28 cellular contexts compared by ENCODE assay signal in the genomic region with DNA sequence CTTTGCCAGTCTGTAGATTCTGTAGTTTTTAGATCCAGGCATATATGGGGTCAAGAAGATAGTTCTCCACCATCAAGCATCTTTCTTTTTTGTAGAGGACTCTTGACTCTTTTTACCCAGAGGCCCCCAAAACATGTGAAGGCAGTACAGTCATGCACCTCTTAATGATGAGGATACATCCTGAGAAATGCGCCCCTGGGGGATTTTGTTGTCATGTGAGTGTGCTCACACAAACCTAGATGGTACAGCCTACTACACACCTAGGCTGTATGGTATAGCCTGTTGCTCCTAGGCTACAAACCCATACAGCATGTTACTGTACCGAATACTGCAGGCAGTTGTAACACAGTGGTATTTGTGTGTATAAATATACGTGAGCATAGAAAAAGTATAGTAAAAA. TPM values are rescaled to one million over a fixed set of nuclear protein-coding genes. Genes with fewer than 3 reads are reported as not detected.
A peak's percentile ranks its signal among the peaks of the same experiment; 100 is the strongest.
DNase-seq lines count a peak whose midpoint lies in the region; ATAC-seq, FAIRE-seq and TF ChIP-seq lines count a peak whose summit lies in the region.
"Had no signal": no experiment of that assay in that cellular context is flagged by ENCODE, and none has a peak within 500 bp of the region (broad histone marks: within the 10 kb centered on the region; RNA-seq: fewer than 3 reads in every experiment).

No MANE protein-coding gene starts in this region.

- no peak for FAIRE-seq in HepG2 (lab: Jason Lieb, UNC)
- no peak for FAIRE-seq in small intestine (lab: Jason Lieb, UNC)
- FAIRE-seq: islet of Langerhans had no signal

- TF ChIP-seq EP300 in HepG2 (IDR thresholded peaks at IDR 0.05; ENCODE audit: low read depth in 2 of 2, low read length in 2 of 2) (no peak), HepG2 (CRISPR knock-in tag; IDR thresholded peaks at IDR 0.05; ENCODE audit: borderline replicate concordance) (no peak)

- H3K36me3 ChIP-seq in HepG2 (replicated peaks in 1 of 2; ENCODE audit: control insufficient read depth in 1 of 2, insufficient read depth in 2 of 2, low read length in 2 of 2) (peaks cover 5 to 24% of the 10 kb centered on the region in 2 experiments; a peak in 3 of 5 replicates), small intestine (ENCODE audit: control insufficient read depth in 2 of 2, insufficient read depth in 2 of 2, low read length in 2 of 2) (peaks cover 2 to 7% of the 10 kb centered on the region in 2 donors)
- H3K36me3 ChIP-seq: ascending aorta, ovary, right atrium auricular region had no signal

- no peak overlapping the region for H3K4me3 Mint-ChIP-seq in activated naive CD4-positive, alpha-beta T cell treated with anti-CD3 and anti-CD28 coated beads, Interleukin-2, amount 10 ng/mL, durations not matched to agents 7 days and 5 days
- peak overlapping the region in 1 of 3 donors; percentile 87 for H3K4me3 Mint-ChIP-seq in T-cell
- no peak overlapping the region for H3K4me3 Mint-ChIP-seq in activated naive CD8-positive, alpha-beta T cell treated with anti-CD3 and anti-CD28 coated beads, Interleukin-2, amount 10 ng/mL, durations not matched to agents 7 days and 5 days
- H3K4me3 Mint-ChIP-seq: HFFc6, mesothelial cell of epicardium, nephron had no signal

- POLR2A ChIA-PET in T-cell (lab: Charles Lee): no interaction called here
- POLR2A ChIA-PET in activated naive CD8-positive, alpha-beta T cell treated with anti-CD3 and anti-CD28 coated beads, Interleukin-2, amount 10 ng/mL, durations not matched to agents 7 days and 5 days (lab: Charles Lee): no interaction called here
- POLR2A ChIA-PET in HepG2 (lab: Yijun Ruan, JAX): no interaction called here

- H3K9ac ChIP-seq in HepG2 (ENCODE audit: insufficient read depth, low read depth, low read length): no peak overlapping the region

- H3K4me1 Mint-ChIP-seq in activated naive CD4-positive, alpha-beta T cell treated with anti-CD3 and anti-CD28 coated beads, Interleukin-2, amount 10 ng/mL, durations not matched to agents 7 days and 5 days: peaks cover 88% of the 10 kb centered on the region
- peaks cover 91 to 99% (median 95%) of the 10 kb centered on the region in 3 donors for H3K4me1 Mint-ChIP-seq in T-cell
- peaks cover 78% of the 10 kb centered on the region for H3K4me1 Mint-ChIP-seq in activated naive CD8-positive, alpha-beta T cell treated with anti-CD3 and anti-CD28 coated beads, Interleukin-2, amount 10 ng/mL, durations not matched to agents 7 days and 5 days
- H3K4me1 Mint-ChIP-seq: nephron had no signal

- TF ChIP-seq POLR2A in HepG2 (IDR thresholded peaks at IDR 0.05; ENCODE audit: insufficient read depth in 1 of 2, low read depth in 2 of 2, low read length in 2 of 2): no peak

- intact Hi-C loops in HepG2 (cut with micrococcal nuclease; ENCODE audit: unreplicated experiment): no loop called here

- H3K9me3 ChIP-seq in HepG2 (ENCODE audit: low read length) (no peaks in the 10 kb centered on the region), small intestine (ENCODE audit: control insufficient read depth, low read depth) (no peaks in the 10 kb centered on the region)
- H3K9me3 ChIP-seq: ascending aorta, ovary, right atrium auricular region, tibial artery had no signal

- H3K27me3 Mint-ChIP-seq in activated naive CD4-positive, alpha-beta T cell treated with anti-CD3 and anti-CD28 coated beads, Interleukin-2, amount 10 ng/mL, durations not matched to agents 7 days and 5 days: no peaks in the 10 kb centered on the region
- no peaks in the 10 kb centered on the region for H3K27me3 Mint-ChIP-seq in T-cell
- H3K27me3 Mint-ChIP-seq in activated naive CD8-positive, alpha-beta T cell treated with anti-CD3 and anti-CD28 coated beads, Interleukin-2, amount 10 ng/mL, durations not matched to agents 7 days and 5 days: no peaks in the 10 kb centered on the region

- H3K4me1 ChIP-seq in HepG2 (ENCODE audit: insufficient read depth, low read length) (peaks cover 7% of the 10 kb centered on the region; the same call in 1 of the 2 replicates), small intestine (ENCODE audit: control insufficient read depth in 2 of 2, insufficient read depth in 1 of 2, low read depth in 1 of 2, low read length in 1 of 2) (no peaks in the 10 kb centered on the region)
- H3K4me1 ChIP-seq: ascending aorta, right atrium auricular region, tibial artery had no signal

- CTCF ChIA-PET in activated naive CD4-positive, alpha-beta T cell treated with anti-CD3 and anti-CD28 coated beads, Interleukin-2, amount 10 ng/mL, durations not matched to agents 7 days and 5 days (lab: Charles Lee): no interaction called here
- CTCF ChIA-PET in T-cell (lab: Charles Lee): interaction anchor here (0.5 to 1.0 kb wide), 3 partner anchors 15 to 111 kb away, joined by 3 to 5 read pairs (median 4); no protein-coding TSS in a partner anchor
- CTCF ChIA-PET in HepG2 (lab: Yijun Ruan, JAX; ENCODE audit: low intra/inter-chr PET ratio, low total read pairs): no interaction called here

- no peaks in the 10 kb centered on the region for H4K20me1 ChIP-seq in HepG2 (ENCODE audit: insufficient read depth, low read length)

- in situ Hi-C loops in HepG2 (cut with HindIII; ENCODE audit: extremely low pct_ligation_motif_present, low pct_unique_long_range_greater_than_20kb): no loop called here

- no TSS peak for BruUV-seq in HepG2 (replicated peaks; lab: Mats Ljungman, UMichigan)

- no peak overlapping the region for H3K4me3 ChIP-seq in HepG2 (replicated peaks in 1 of 3; ENCODE audit: insufficient read depth in 1 of 3, low read depth in 2 of 3, low read length in 3 of 3)
- no peak overlapping the region for H3K4me3 ChIP-seq in small intestine (ENCODE audit: low read depth in 1 of 2, low read length in 2 of 2)
- H3K4me3 ChIP-seq: ascending aorta, ovary, right atrium auricular region, tibial artery had no signal

- no peak overlapping the region for H2AFZ ChIP-seq in HepG2 (ENCODE audit: low read length)

- H3K79me2 ChIP-seq in HepG2 (ENCODE audit: insufficient read depth, low read length): no peaks in the 10 kb centered on the region

- H3K4me2 ChIP-seq in HepG2 (ENCODE audit: low read depth, low read length): no peak overlapping the region

- H3K36me3 Mint-ChIP-seq in activated naive CD4-positive, alpha-beta T cell treated with anti-CD3 and anti-CD28 coated beads, Interleukin-2, amount 10 ng/mL, durations not matched to agents 7 days and 5 days: peaks cover 84% of the 10 kb centered on the region
- H3K36me3 Mint-ChIP-seq in T-cell: peaks cover 71% of the 10 kb centered on the region
- H3K36me3 Mint-ChIP-seq in activated naive CD8-positive, alpha-beta T cell treated with anti-CD3 and anti-CD28 coated beads, Interleukin-2, amount 10 ng/mL, durations not matched to agents 7 days and 5 days: peaks cover 65% of the 10 kb centered on the region

- no peak for TF ChIP-seq CTCF in HepG2 (CRISPR knock-in tag; IDR thresholded peaks at IDR 0.05)

- TF ChIP-seq RAD21 in HepG2 (CRISPR knock-in tag; IDR thresholded peaks at IDR 0.05): no peak

- H3K27ac Mint-ChIP-seq in activated naive CD4-positive, alpha-beta T cell treated with anti-CD3 and anti-CD28 coated beads, Interleukin-2, amount 10 ng/mL, durations not matched to agents 7 days and 5 days: peak overlapping the region; percentile 34
- peak overlapping the region; percentile 80 to 95 for H3K27ac Mint-ChIP-seq in T-cell
- H3K27ac Mint-ChIP-seq in activated naive CD8-positive, alpha-beta T cell treated with anti-CD3 and anti-CD28 coated beads, Interleukin-2, amount 10 ng/mL, durations not matched to agents 7 days and 5 days: peak overlapping the region; percentile 4
- H3K27ac Mint-ChIP-seq: HFFc6, mesothelial cell of epicardium, nephron had no signal

- no peaks in the 10 kb centered on the region for H3K9me3 Mint-ChIP-seq in activated naive CD4-positive, alpha-beta T cell treated with anti-CD3 and anti-CD28 coated beads, Interleukin-2, amount 10 ng/mL, durations not matched to agents 7 days and 5 days
- H3K9me3 Mint-ChIP-seq in T-cell: no peaks in the 10 kb centered on the region
- H3K9me3 Mint-ChIP-seq in activated naive CD8-positive, alpha-beta T cell treated with anti-CD3 and anti-CD28 coated beads, Interleukin-2, amount 10 ng/mL, durations not matched to agents 7 days and 5 days: no peaks in the 10 kb centered on the region
- H3K9me3 Mint-ChIP-seq: HFFc6; nephron; T-helper 1 cell treated with Interleukin-12 subunit alpha and Interleukin-12 subunit beta and Interleukin-4 antibody, amounts not matched to agents 30 μg/mL and 1 μg/mL, for 36 hours had no signal

- ATAC-seq in T-cell (replicated peaks in 1 of 4) (no peak), HepG2 (no peak), GM18873 (IDR thresholded peaks at IDR 0.05; ENCODE audit: low FRiP score, unreplicated experiment) (no peak)
- ATAC-seq in activated naive CD8-positive, alpha-beta T cell treated with anti-CD3 and anti-CD28 coated beads, Interleukin-2, amount 10 ng/mL, durations not matched to agents 7 days and 5 days (ENCODE audit: low read depth): no peak
- ATAC-seq: left ventricle myocardium superior; stimulated activated naive CD8-positive, alpha-beta T cell treated with anti-CD3 and anti-CD28 coated beads, Interleukin-15, Interleukin-2, amounts not matched to agents 100 U/mL and 50 U/mL, for 24 hours had no signal

- WGBS in HepG2 (ENCODE audit: low lambda C conversion rate): 95% methylated on average over 3 of the region's 3 CpGs
- 90 to 97% (median 93%) methylated on average over 3 of the region's 3 CpGs for WGBS in small intestine, 3 donors

- H3K27ac ChIP-seq in HepG2 (ENCODE audit: extremely low read length, insufficient read depth, low read length) (no peak overlapping the region), small intestine (ENCODE audit: low read depth in 1 of 2, low read length in 1 of 2) (no peak overlapping the region)
- H3K27ac ChIP-seq: ascending aorta, ovary, right atrium auricular region, tibial artery had no signal

- DNase-seq in activated naive CD4-positive, alpha-beta T cell treated with anti-CD3 and anti-CD28 coated beads, Interleukin-2, amount 10 ng/mL, durations not matched to agents 7 days and 5 days: no peak
- no peak for DNase-seq in activated naive CD4-positive, alpha-beta T cell treated with Interleukin-2 at 50 U/mL for 16 hours
- DNase-seq in T-cell (no peak), HepG2 (ENCODE audit: low spot score) (no peak), small intestine (no peak)
- no peak for DNase-seq in activated naive CD8-positive, alpha-beta T cell treated with anti-CD3 and anti-CD28 coated beads, Interleukin-2, amount 10 ng/mL, durations not matched to agents 7 days and 5 days
- DNase-seq: activated gamma-delta T cell; dermis blood vessel endothelial cell; DMS153; HFFc6; IMR-90; left ventricle myocardium superior; NCI-H1105; NCI-H2029 treated with DMSO at 0.1 percent for 48 hours; NCI-H345; NCI-H774; ovary; RPMI8226; stimulated activated CD4-positive, alpha-beta T cell treated with anti-CD3 and anti-CD28 coated beads, Interleukin-4, amount 100 ng/mL, for 24 hours; stimulated activated naive CD8-positive, alpha-beta T cell treated with anti-CD3 and anti-CD28 coated beads, Interleukin-15, Interleukin-2, amounts not matched to agents 100 U/mL and 50 U/mL, for 24 hours; tibial artery had no signal

- H3K27me3 ChIP-seq in HepG2 (ENCODE audit: control insufficient read depth in 1 of 2, insufficient read depth in 2 of 2, low read length in 2 of 2) (no peaks in the 10 kb centered on the region), small intestine (ENCODE audit: control insufficient read depth in 2 of 2, insufficient read depth in 2 of 2, low read length in 2 of 2) (no peaks in the 10 kb centered on the region)
- H3K27me3 ChIP-seq: ascending aorta, ovary, right atrium auricular region, tibial artery had no signal

RNA-seq across cellular contexts. Expression of gene EVL, which starts 23.0 kb away (rescaled TPM):
- total RNA-seq in T-cell: 1,000 to 10,000 TPM; 1,049 to 1,157 (median 1,125) TPM
- total RNA-seq in activated naive CD8-positive, alpha-beta T cell treated with anti-CD3 and anti-CD28 coated beads, Interleukin-2, amount 10 ng/mL, durations not matched to agents 7 days and 5 days: 1,000 to 10,000 TPM; 1,124 to 1,144 TPM
- total RNA-seq in HepG2 (2016; rRNA removed; fragmentation: Illumina TruSeq; extraction: Trizol): 10.5 and 15.1 TPM in 2 replicates
- total RNA-seq in HepG2 (2016; cell fraction: cytosol; rRNA removed; fragmentation: Illumina TruSeq; extraction: Trizol; ENCODE audit: low read depth): 23.1 and 32.6 TPM in 2 replicates
- total RNA-seq in HepG2 (2016; cell fraction: insoluble cytoplasmic fraction; rRNA removed; fragmentation: Illumina TruSeq; extraction: Trizol): 10.2 and 17.0 TPM in 2 replicates
- 35.4 and 40.2 TPM in 2 replicates for total RNA-seq in HepG2 (2016; cell fraction: membrane; rRNA removed; fragmentation: Illumina TruSeq; extraction: Trizol)
- 23.3 and 27.6 TPM in 2 replicates for total RNA-seq in HepG2 (2016; cell fraction: nucleus; rRNA removed; fragmentation: Illumina TruSeq; extraction: Trizol)
- 28.7 and 31.2 TPM in 2 replicates for polyA plus RNA-seq in HepG2 (2011; rRNA removed)
- 12.0 and 12.7 TPM in 2 replicates for polyA plus RNA-seq in HepG2 (2011; cell fraction: cytosol; rRNA removed)
- 124 and 138 TPM in 2 replicates for polyA plus RNA-seq in HepG2 (2011; cell fraction: nucleus; rRNA removed)
- 29.8 and 33.6 TPM in 2 replicates for polyA plus RNA-seq in HepG2 (2012)
- 101 and 109 TPM in 2 replicates for polyA plus RNA-seq in HepG2 (2016; cell fraction: cytosol; fragmentation: Illumina TruSeq; extraction: Trizol; ENCODE audit: low read depth)
- 23.4 and 35.8 TPM in 2 replicates for polyA plus RNA-seq in HepG2 (2016; cell fraction: insoluble cytoplasmic fraction; fragmentation: Illumina TruSeq; extraction: Trizol; ENCODE audit: low read depth)
- polyA plus RNA-seq in HepG2 (2016; cell fraction: membrane; fragmentation: Illumina TruSeq; extraction: Trizol; ENCODE audit: low read depth): 114 and 115 TPM in 2 replicates
- polyA plus RNA-seq in HepG2 (2016; cell fraction: nucleus; fragmentation: Illumina TruSeq; extraction: Trizol; ENCODE audit: insufficient read depth, low read depth): 87.0 and 99.6 TPM in 2 replicates
- 11.3 and 23.0 TPM in 2 replicates for polyA minus RNA-seq in HepG2 (2011; rRNA and poly(A)+ RNA removed; ENCODE audit: low replicate concordance)
- polyA minus RNA-seq in HepG2 (2011; cell fraction: cytosol; rRNA and poly(A)+ RNA removed): 13.0 and 14.0 TPM in 2 replicates
- polyA minus RNA-seq in HepG2 (2011; cell fraction: nucleus; rRNA and poly(A)+ RNA removed): 31.1 and 31.2 TPM in 2 replicates
- polyA plus RNA-seq in small intestine: 10 to 100 TPM; 21.0 to 35.2 (median 28.4) TPM

Comparison
In these comparisons a context has a peak if more than half of its experiments do, and no peak if none do; other contexts are left out.
1. H3K27ac Mint-ChIP-seq: peak in every context shown above with its lines; median percentile 88 in T-cell; 34 in activated naive CD4-positive, alpha-beta T cell treated with anti-CD3 and anti-CD28 coated beads, Interleukin-2, amount 10 ng/mL, durations not matched to agents 7 days and 5 days; 4 in activated naive CD8-positive, alpha-beta T cell treated with anti-CD3 and anti-CD28 coated beads, Interleukin-2, amount 10 ng/mL, durations not matched to agents 7 days and 5 days.
2. RNA of gene EVL, which starts 23.0 kb away (total RNA-seq): 1,124 to 1,144 TPM in activated naive CD8-positive, alpha-beta T cell treated with anti-CD3 and anti-CD28 coated beads, Interleukin-2, amount 10 ng/mL, durations not matched to agents 7 days and 5 days and 1,049 to 1,157 TPM in T-cell; 10.2 to 40.2 TPM in HepG2; every median in the first group is over 10 times any median in the second.
3. CTCF ChIA-PET loops: an anchor here in T-cell (0.5 to 1.0 kb wide); none called in activated naive CD4-positive, alpha-beta T cell treated with anti-CD3 and anti-CD28 coated beads, Interleukin-2, amount 10 ng/mL, durations not matched to agents 7 days and 5 days and HepG2.